Comparison of ENCODE assay signal across 8 cellular contexts in the genomic region with DNA sequence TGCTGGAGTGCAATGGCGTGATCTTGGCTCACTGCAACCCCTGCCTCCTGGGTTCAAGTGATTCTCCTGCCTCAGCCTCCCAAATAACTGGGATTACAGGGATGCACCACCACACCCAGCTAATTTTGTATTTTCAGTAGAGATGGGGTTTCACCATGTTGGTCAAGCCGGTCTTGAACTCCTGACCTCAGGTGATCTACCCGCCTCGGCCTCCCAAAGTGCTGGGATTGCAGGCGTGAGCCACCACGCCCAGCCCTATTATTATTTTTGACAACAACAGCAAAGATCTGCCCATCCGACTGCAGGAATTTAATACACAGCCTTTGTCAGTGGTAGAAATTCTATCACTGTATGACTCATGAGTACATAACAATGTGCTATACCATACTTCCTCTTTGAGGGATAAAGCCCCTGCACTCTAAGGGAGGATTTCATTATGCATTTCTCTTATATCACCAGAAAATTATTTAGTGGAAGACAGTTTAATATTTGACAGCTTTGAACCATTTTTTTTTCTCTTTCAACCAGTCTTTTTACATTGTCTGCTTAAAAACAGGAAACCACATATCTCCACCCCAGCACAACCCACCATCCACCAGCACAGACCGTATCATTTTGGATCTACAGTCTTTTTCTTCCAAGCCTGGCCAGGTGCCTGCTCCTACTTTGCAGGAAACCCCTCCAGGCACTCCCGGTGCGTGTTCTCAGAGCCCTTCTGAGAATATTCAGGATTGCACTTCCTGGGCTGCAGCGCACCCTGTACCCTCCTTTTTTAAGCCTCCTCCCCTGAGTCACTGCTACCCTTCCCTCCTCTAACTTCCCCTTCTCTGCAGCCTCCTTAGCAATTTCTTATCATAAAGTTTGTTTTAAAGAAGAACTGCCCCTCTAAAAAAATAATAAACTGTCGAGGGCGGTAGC. TPM values are rescaled to one million over a fixed set of nuclear protein-coding genes. Genes with fewer than 3 reads are reported as not detected.
DNase-seq lines count a peak whose midpoint lies in the region; FAIRE-seq and TF ChIP-seq lines count a peak whose summit lies in the region.

No MANE protein-coding gene starts in this region.

- WGBS in hepatocyte (ENCODE audit: low lambda C conversion rate, missing lambda C conversion rate) = 76% methylated on average over 13 of the region's 13 CpGs

- CTCF ChIA-PET in activated naive CD4-positive, alpha-beta T cell treated with anti-CD3 and anti-CD28 coated beads for 36 hours (lab: Charles Lee) = interaction anchor here (0.7 to 1.5 kb wide), 4 partner anchors 9 to 190 kb away, joined by 3 to 4 read pairs (median 4); a partner anchor contains a TSS

- H3K36me3 Mint-ChIP-seq in HFFc6 (ENCODE audit: low read depth) = no peaks in the 10 kb centered on the region
- peaks cover 35% of the 10 kb centered on the region for H3K36me3 Mint-ChIP-seq in activated naive CD4-positive, alpha-beta T cell treated with anti-CD3 and anti-CD28 coated beads for 36 hours (ENCODE audit: low read depth)

- H3K4me1 ChIP-seq in MM.1S (ENCODE audit: low read length) (peaks cover 40% of the 10 kb centered on the region), hepatocyte (ENCODE audit: insufficient read depth) (no peaks in the 10 kb centered on the region), stomach smooth muscle (ENCODE audit: control insufficient read depth, insufficient read depth, low read length) (peaks cover 12% of the 10 kb centered on the region)

- H3K27me3 Mint-ChIP-seq in HFFc6 (ENCODE audit: insufficient read depth) = peaks cover 5% of the 10 kb centered on the region
- H3K27me3 Mint-ChIP-seq in activated naive CD4-positive, alpha-beta T cell treated with anti-CD3 and anti-CD28 coated beads for 36 hours (ENCODE audit: low read depth) = no peaks in the 10 kb centered on the region

- H3K9ac ChIP-seq in MM.1S (ENCODE audit: low read length) (peak overlapping the region; percentile 88), stomach smooth muscle (ENCODE audit: low read length in 2 of 2) (no peak overlapping the region)

- H3K9me2 ChIP-seq in MM.1S (replicated peaks; ENCODE audit: insufficient read depth, low read length) = no peaks in the 10 kb centered on the region
- H3K9me2 ChIP-seq in hepatocyte (replicated peaks; ENCODE audit: insufficient read depth) = no peaks in the 10 kb centered on the region

- H3K4me1 Mint-ChIP-seq in HFFc6 (ENCODE audit: low read depth) = peaks cover 14% of the 10 kb centered on the region
- H3K4me1 Mint-ChIP-seq in activated naive CD4-positive, alpha-beta T cell treated with anti-CD3 and anti-CD28 coated beads for 36 hours (ENCODE audit: low read depth) = peaks cover 43% of the 10 kb centered on the region

- peak overlapping the region; percentile 90 for H3K27ac ChIP-seq in MM.1S (ENCODE audit: low read length)
- peak overlapping the region; percentile 6 for H3K27ac ChIP-seq in hepatocyte
- H3K27ac ChIP-seq in stomach smooth muscle (ENCODE audit: low read length) = peak overlapping the region; percentile 13

- intact Hi-C loops in activated naive CD4-positive, alpha-beta T cell treated with anti-CD3 and anti-CD28 coated beads for 36 hours (cut with micrococcal nuclease) = loop anchor here (1.0 to 5.0 kb wide), 11 partner anchors 9 to 1764 kb away; partner anchors contain the start of genes C12orf60, EMP1 and WBP11

- DNase-seq in GM18507 (ENCODE audit: extremely low spot score, insufficient read length, low read depth) = peak; percentile 22
- no peak for DNase-seq in HFFc6
- DNase-seq in MM.1S = peak; percentile 41
- DNase-seq in activated naive CD4-positive, alpha-beta T cell treated with anti-CD3 and anti-CD28 coated beads for 36 hours = peak; percentile 39
- DNase-seq in hepatocyte (ENCODE audit: low spot score) = no peak
- DNase-seq in middle frontal gyrus (ENCODE audit: extremely low spot score, low spot score) = no peak
- DNase-seq in DMS79 treated with DMSO at 0.1 percent for 48 hours (lab: John Stamatoyannopoulos, UW) = no peak

- H2AFZ ChIP-seq in MM.1S (ENCODE audit: low read length) (peak overlapping the region; percentile 70), hepatocyte (no peak overlapping the region)

- no peaks in the 10 kb centered on the region for H3K9me3 ChIP-seq in MM.1S (replicated peaks; ENCODE audit: insufficient read depth, low read length)
- no peaks in the 10 kb centered on the region for H3K9me3 ChIP-seq in hepatocyte (ENCODE audit: low read depth)
- H3K9me3 ChIP-seq in stomach smooth muscle (ENCODE audit: control insufficient read depth in 2 of 2, low read length in 2 of 2) = no peaks in the 10 kb centered on the region

- H3K79me2 ChIP-seq in MM.1S (ENCODE audit: low read length) (peaks cover 81% of the 10 kb centered on the region), hepatocyte (no peaks in the 10 kb centered on the region)

- no peaks in the 10 kb centered on the region; the same call in 1 of the 2 replicates for H3K36me3 ChIP-seq in MM.1S (replicated peaks; ENCODE audit: insufficient read depth, low read length)
- no peaks in the 10 kb centered on the region for H3K36me3 ChIP-seq in hepatocyte (replicated peaks; ENCODE audit: insufficient read depth, low read depth)
- no peaks in the 10 kb centered on the region for H3K36me3 ChIP-seq in stomach smooth muscle (ENCODE audit: control insufficient read depth in 2 of 2, insufficient read depth in 2 of 2, low read length in 2 of 2)

- no peaks in the 10 kb centered on the region for H3K9me3 Mint-ChIP-seq in HFFc6
- no peaks in the 10 kb centered on the region for H3K9me3 Mint-ChIP-seq in activated naive CD4-positive, alpha-beta T cell treated with anti-CD3 and anti-CD28 coated beads for 36 hours

- H3F3A ChIP-seq in MM.1S (ENCODE audit: insufficient read depth, low read length) = peaks cover 68% of the 10 kb centered on the region

- no peak for FAIRE-seq in GM18507 (lab: Jason Lieb, UNC)

- H3K4me3 ChIP-seq in MM.1S (ENCODE audit: low read length) (peak overlapping the region; percentile 75), hepatocyte (no peak overlapping the region), stomach smooth muscle (ENCODE audit: low read length in 2 of 2) (peak overlapping the region in 1 of 2 donors; percentile 58)

- H4K20me1 ChIP-seq in MM.1S (ENCODE audit: insufficient read depth, low read length) (no peaks in the 10 kb centered on the region), hepatocyte (ENCODE audit: insufficient read depth, poor library complexity, severe bottlenecking) (no peaks in the 10 kb centered on the region)

- peak overlapping the region; percentile 0; the same call in 1 of the 2 replicates for H3K27ac Mint-ChIP-seq in HFFc6
- peak overlapping the region; percentile 100 for H3K27ac Mint-ChIP-seq in activated naive CD4-positive, alpha-beta T cell treated with anti-CD3 and anti-CD28 coated beads for 36 hours

- peak overlapping the region; percentile 95 for H3K4me2 ChIP-seq in MM.1S (ENCODE audit: low read depth, low read length)
- H3K4me2 ChIP-seq in hepatocyte = peak overlapping the region; percentile 10

- TF ChIP-seq CTCF in HFFc6 (IDR thresholded peaks at IDR 0.05) = no peak
- TF ChIP-seq CTCF in MM.1S (IDR thresholded peaks at IDR 0.05; ENCODE audit: low read length) = no peak
- no peak for TF ChIP-seq CTCF in hepatocyte (IDR thresholded peaks at IDR 0.05; ENCODE audit: poor library complexity)

- peak overlapping the region; percentile 12; the same call in 1 of the 2 replicates for H3K4me3 Mint-ChIP-seq in HFFc6
- peak overlapping the region; percentile 98 for H3K4me3 Mint-ChIP-seq in activated naive CD4-positive, alpha-beta T cell treated with anti-CD3 and anti-CD28 coated beads for 36 hours

- H3K27me3 ChIP-seq in MM.1S (replicated peaks; ENCODE audit: insufficient read depth, low read length) (no peaks in the 10 kb centered on the region), hepatocyte (no peaks in the 10 kb centered on the region), stomach smooth muscle (ENCODE audit: control insufficient read depth in 1 of 2, insufficient read depth in 2 of 2, low read length in 2 of 2) (no peaks in the 10 kb centered on the region)

RNA-seq across cellular contexts. Expression of gene ARHGDIB, which starts 0.6 kb away (rescaled TPM):
- total RNA-seq in HFFc6 (2021; fragmentation: NEBNext Ultra II Directional; extraction: Animal tissue kit (Norgen Biotek cat#: 25700)) = 1 to 10 TPM in 4 of 6 experiments, under 1 TPM in 2; 0.76 to 4.8 (median 3.0) TPM
- 100 to 1,000 TPM; 663 to 730 TPM for total RNA-seq in activated naive CD4-positive, alpha-beta T cell treated with anti-CD3 and anti-CD28 coated beads for 36 hours
- total RNA-seq in hepatocyte = 13.3 and 20.4 TPM in 2 replicates
- polyA plus RNA-seq in hepatocyte = 14.2 and 24.5 TPM in 2 replicates

RNA-seq across cellular contexts. Expression of gene PDE6H, which starts 12.0 kb away (rescaled TPM):
- not detected for total RNA-seq in HFFc6 (2021; fragmentation: NEBNext Ultra II Directional; extraction: Animal tissue kit (Norgen Biotek cat#: 25700))
- total RNA-seq in activated naive CD4-positive, alpha-beta T cell treated with anti-CD3 and anti-CD28 coated beads for 36 hours = not detected
- not detected in 2 replicates for total RNA-seq in hepatocyte
- polyA plus RNA-seq in hepatocyte = not detected in 2 replicates

RNA-seq across cellular contexts. Expression of gene ERP27, which starts 22.5 kb away (rescaled TPM):
- not detected for total RNA-seq in HFFc6 (2021; fragmentation: NEBNext Ultra II Directional; extraction: Animal tissue kit (Norgen Biotek cat#: 25700))
- 1 to 10 TPM; 1.0 to 1.2 TPM for total RNA-seq in activated naive CD4-positive, alpha-beta T cell treated with anti-CD3 and anti-CD28 coated beads for 36 hours
- total RNA-seq in hepatocyte = 48.0 and 49.7 TPM in 2 replicates
- polyA plus RNA-seq in hepatocyte = 53.7 and 60.0 TPM in 2 replicates

Comparison
In these comparisons a context has a peak if more than half of its experiments do, and no peak if none do; other contexts are left out.
1. DNase-seq: peak in GM18507 (single experiment), MM.1S (single experiment) and activated naive CD4-positive, alpha-beta T cell treated with anti-CD3 and anti-CD28 coated beads for 36 hours (single experiment); none in HFFc6 (single experiment), hepatocyte (single experiment), middle frontal gyrus (single experiment) and DMS79 treated with DMSO at 0.1 percent for 48 hours (single experiment).
2. H3K27ac ChIP-seq: peak in every context shown above with its lines; median percentile 90 in MM.1S; 13 in stomach smooth muscle; 6 in hepatocyte.
3. RNA of gene ARHGDIB, which starts 0.6 kb away (total RNA-seq): 663 to 730 TPM in activated naive CD4-positive, alpha-beta T cell treated with anti-CD3 and anti-CD28 coated beads for 36 hours; 13.3 to 20.4 TPM in hepatocyte and 0.76 to 4.8 TPM in HFFc6; every median in the first group is over 10 times any median in the second.
4. RNA of gene ERP27, which starts 22.5 kb away (total RNA-seq): 48.0 to 49.7 TPM in hepatocyte; 1.0 to 1.2 TPM in activated naive CD4-positive, alpha-beta T cell treated with anti-CD3 and anti-CD28 coated beads for 36 hours and not detected in HFFc6; every median in the first group is over 10 times any median in the second.